Comparison of ENCODE assay signal across 8 cellular contexts in the genomic region with DNA sequence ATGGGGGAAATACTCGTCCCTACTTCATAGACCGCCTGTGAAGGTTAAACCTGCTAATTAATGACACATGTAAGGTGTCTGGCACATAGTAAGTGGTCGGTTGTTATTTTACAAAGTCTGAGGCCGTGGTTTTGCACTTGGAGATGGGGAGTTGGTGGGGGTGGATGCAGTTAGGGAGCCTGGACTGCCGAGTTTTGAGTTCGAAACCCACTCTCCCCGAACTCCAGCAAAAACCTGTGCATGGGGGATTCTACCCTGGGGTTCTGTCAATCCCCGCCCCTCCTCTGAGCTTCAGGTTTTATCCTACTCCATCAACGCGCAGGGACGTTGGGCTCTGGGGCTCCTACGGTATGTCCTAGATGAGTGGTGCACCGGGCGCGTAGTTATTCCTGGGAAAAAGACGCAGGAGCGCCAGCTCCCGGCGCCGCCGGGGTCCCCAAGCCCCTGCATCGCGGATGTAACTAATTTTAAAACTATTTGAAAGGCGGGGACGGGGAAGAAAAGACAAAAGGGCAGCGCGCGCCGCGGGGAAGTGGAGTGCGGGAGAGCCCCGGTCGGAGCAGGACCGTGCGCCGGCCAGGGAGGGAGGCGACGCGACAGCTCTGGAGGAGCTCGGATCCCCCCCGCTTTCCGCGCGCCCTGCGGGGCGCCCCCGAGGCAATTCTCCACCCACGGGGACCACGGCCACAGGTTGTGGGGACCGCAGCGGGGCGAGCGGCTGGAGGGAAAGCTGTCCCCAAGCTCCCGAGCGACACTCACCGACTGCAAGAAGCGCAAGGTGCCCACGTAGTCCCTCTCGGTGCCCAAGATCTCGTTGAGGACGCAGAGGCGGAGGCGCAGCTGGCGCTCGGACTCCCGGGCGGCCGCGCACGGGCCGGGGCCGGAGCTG. TPM values are rescaled to one million over a fixed set of nuclear protein-coding genes. Genes with fewer than 3 reads are reported as not detected.
DNase-seq lines count a peak whose midpoint lies in the region; ATAC-seq and TF ChIP-seq lines count a peak whose summit lies in the region.

No MANE protein-coding gene starts in this region.

- peak overlapping the region; percentile 26; the same call in 1 of the 2 replicates for H3K9ac ChIP-seq in DND-41 (ENCODE audit: low read depth, low read length)
- no peak overlapping the region for H3K9ac ChIP-seq in rectal smooth muscle tissue (ENCODE audit: low read length)

- H4K20me1 ChIP-seq in DND-41 (ENCODE audit: insufficient read depth, low read length): no peaks in the 10 kb centered on the region

- WGBS in heart right ventricle, 2 donors: 6% methylated on average over 70 to 72 of the region's 72 CpGs

- H3K9me3 Mint-ChIP-seq in activated T-cell treated with anti-CD3 and anti-CD28 coated beads, Interleukin-2, amount 50 U/mL, for 4 hours: no peaks in the 10 kb centered on the region

- in situ Hi-C loops in KBM-7 (cut with MboI; ENCODE audit: low pct_unique_long_range_greater_than_20kb, low sequenced_read_pairs): no loop called here

- no peaks in the 10 kb centered on the region for H3K27me3 Mint-ChIP-seq in activated T-cell treated with anti-CD3 and anti-CD28 coated beads, Interleukin-2, amount 50 U/mL, for 4 hours (ENCODE audit: low read depth)

- no peaks in the 10 kb centered on the region for H3K9me3 ChIP-seq in DND-41 (ENCODE audit: insufficient read depth, low read length, severe bottlenecking)
- H3K9me3 ChIP-seq in heart right ventricle: no peaks in the 10 kb centered on the region

- H3K79me2 ChIP-seq in DND-41 (ENCODE audit: insufficient read depth, low read length): no peaks in the 10 kb centered on the region

- H3K4me3 ChIP-seq in DND-41 (ENCODE audit: low read depth in 1 of 2, low read length in 2 of 2) (peak overlapping the region in 1 of 2 experiments; percentile 50; a peak in 2 of 4 replicates), heart right ventricle (peak overlapping the region; percentile 12 to 91 (median 81)), rectal smooth muscle tissue (ENCODE audit: low read length) (peak overlapping the region; percentile 74)

- H3K27ac ChIP-seq in DND-41 (ENCODE audit: low read length) (no peak overlapping the region), heart right ventricle (peak overlapping the region; percentile 32 to 97 (median 86)), rectal smooth muscle tissue (ENCODE audit: low read depth, low read length) (no peak overlapping the region)

- no peak for TF ChIP-seq CTCF in DND-41 (IDR thresholded peaks at IDR 0.05; ENCODE audit: borderline replicate concordance, extremely low read depth, low read length, poor library complexity, severe bottlenecking)
- no peak for TF ChIP-seq CTCF in GM20000 (IDR thresholded peaks at IDR 0.05; ENCODE audit: extremely low read depth, missing control alignments)
- no peak for TF ChIP-seq CTCF in heart right ventricle (IDR thresholded peaks at IDR 0.05)

- H3K4me3 Mint-ChIP-seq in activated T-cell treated with anti-CD3 and anti-CD28 coated beads, Interleukin-2, amount 50 U/mL, for 4 hours: peak overlapping the region; percentile 95

- ATAC-seq in DND-41 (ENCODE audit: insufficient read depth, low read depth) (peak; percentile 15; the same call in 1 of the 3 replicates), heart right ventricle (peak in 6 of 8 donors; percentile 14 to 36 (median 34))
- peak; percentile 11 to 15 for ATAC-seq in activated T-cell treated with anti-CD3 and anti-CD28 coated beads, Interleukin-2, amount 50 U/mL, for 4 hours

- H3K36me3 ChIP-seq in DND-41 (ENCODE audit: insufficient read depth, low read length) (no peaks in the 10 kb centered on the region), heart right ventricle (peaks cover 0 to 2% (median 0%) of the 10 kb centered on the region in 9 donors), rectal smooth muscle tissue (ENCODE audit: control insufficient read depth, insufficient read depth, low read length) (no peaks in the 10 kb centered on the region)

- H3K27me3 ChIP-seq in DND-41 (ENCODE audit: insufficient read depth, low read length, poor library complexity) (peaks cover 16% of the 10 kb centered on the region), heart right ventricle (no peaks in the 10 kb centered on the region), rectal smooth muscle tissue (ENCODE audit: control insufficient read depth, insufficient read depth, low read length) (no peaks in the 10 kb centered on the region)

- intact Hi-C loops in heart right ventricle (cut with DNase I): loop anchor here in 6 of 10 donors (5.0 to 10.0 kb wide), 9 partner anchors 65 to 172 kb away; no protein-coding TSS in a partner anchor

- DNase-seq in DND-41: peak; percentile 20
- peak; percentile 66 for DNase-seq in GM20000 (ENCODE audit: low spot score)
- peak; percentile 44 for DNase-seq in KBM-7
- no peak for DNase-seq in activated T-cell treated with anti-CD3 and anti-CD28 coated beads, Interleukin-2, amount 50 U/mL, for 4 hours
- peak in 1 of 2 donors; percentile 37 for DNase-seq in heart right ventricle
- no peak for DNase-seq in NCI-H774 (lab: John Stamatoyannopoulos, UW)
- DNase-seq in cerebellar cortex (ENCODE audit: low spot score): no peak

- peak overlapping the region; percentile 53 for H3K4me2 ChIP-seq in DND-41 (ENCODE audit: insufficient read depth, low read length)

- H2AFZ ChIP-seq in DND-41 (ENCODE audit: low read depth, low read length): no peak overlapping the region

- H3K4me1 Mint-ChIP-seq in activated T-cell treated with anti-CD3 and anti-CD28 coated beads, Interleukin-2, amount 50 U/mL, for 4 hours (ENCODE audit: low read depth): peaks cover 52% of the 10 kb centered on the region

- no peaks in the 10 kb centered on the region for H3K36me3 Mint-ChIP-seq in activated T-cell treated with anti-CD3 and anti-CD28 coated beads, Interleukin-2, amount 50 U/mL, for 4 hours (ENCODE audit: insufficient read depth)

- H3K4me1 ChIP-seq in DND-41 (ENCODE audit: insufficient read depth, low read length): peaks cover 12% of the 10 kb centered on the region
- H3K4me1 ChIP-seq in heart right ventricle: peaks cover 0 to 63% (median 32%) of the 10 kb centered on the region in 9 donors
- H3K4me1 ChIP-seq in rectal smooth muscle tissue (ENCODE audit: control insufficient read depth, insufficient read depth, low read length): peaks cover 3% of the 10 kb centered on the region

RNA-seq across cellular contexts. Expression of a gene that starts 0.7 kb away (rescaled TPM):
- 10 to 100 TPM; 28.8 to 31.4 (median 29.5) TPM for total RNA-seq in activated T-cell treated with anti-CD3 and anti-CD28 coated beads, Interleukin-2, amount 50 U/mL, for 4 hours
- 10 to 100 TPM in 4 of 10 donors, 1 to 10 TPM in 6; 4.6 to 23.4 (median 8.5) TPM for total RNA-seq in heart right ventricle
- polyA plus RNA-seq in heart right ventricle: 10 to 100 TPM in 1 of 2 donors, 1 to 10 TPM in 1; 9.0 to 11.9 TPM

Comparison
In these comparisons a context has a peak if more than half of its experiments do, and no peak if none do; other contexts are left out.
1. DNase-seq: peak in DND-41 (single experiment), GM20000 (single experiment) and KBM-7 (single experiment); none in activated T-cell treated with anti-CD3 and anti-CD28 coated beads, Interleukin-2, amount 50 U/mL, for 4 hours (single experiment), NCI-H774 (single experiment) and cerebellar cortex (single experiment).
2. H3K27ac ChIP-seq: peak in heart right ventricle (10 of 10); none in DND-41 (single experiment) and rectal smooth muscle tissue (single experiment).
3. Peak in every context shown above with its lines, with median percentiles within 50 percentile points of each other: ATAC-seq.